15 cellular contexts compared by ENCODE assay signal in genomic region chr4:73451404-73451803, GRCh38. TPM values are rescaled to one million over a fixed set of nuclear protein-coding genes. Genes with fewer than 3 reads are reported as not detected.
A peak's percentile ranks its signal among the peaks of the same experiment; 100 is the strongest.
DNase-seq lines count a peak whose midpoint lies in the region; ATAC-seq and TF ChIP-seq lines count a peak whose summit lies in the region.
"Had no signal": no experiment of that assay in that cellular context is flagged by ENCODE, and none has a peak within 500 bp of the region (broad histone marks: within the 10 kb centered on the region; RNA-seq: fewer than 3 reads in every experiment).

No MANE protein-coding gene starts in this region.

- BruUV-seq in MCF 10A (replicated peaks; lab: Mats Ljungman, UMichigan) (no TSS peak), mammary epithelial cell (replicated peaks; lab: Mats Ljungman, UMichigan) (no TSS peak)

- no peak overlapping the region for H3K4me3 Mint-ChIP-seq in MCF 10A (ENCODE audit: unreplicated experiment)
- H3K4me3 Mint-ChIP-seq: activated CD8-positive, alpha-beta T cell treated with anti-CD3 and anti-CD28 coated beads, Interleukin-2, amount 10 ng/mL, durations not matched to agents 7 days and 5 days; T-helper 1 cell treated with Interleukin-12 subunit alpha and Interleukin-12 subunit beta and Interleukin-4 antibody, amounts not matched to agents 30 μg/mL and 1 μg/mL, for 36 hours had no signal

- 88% methylated on average over 3 of the region's 3 CpGs for WGBS in mammary epithelial cell (ENCODE audit: low coverage, missing lambda C conversion rate)

- peaks cover 11% of the 10 kb centered on the region for H3K4me1 Mint-ChIP-seq in MCF 10A (ENCODE audit: insufficient read depth, unreplicated experiment)

- H3K27me3 ChIP-seq in mammary epithelial cell (ENCODE audit: insufficient read depth, low read length) (no peaks in the 10 kb centered on the region), skeletal muscle satellite cell (ENCODE audit: control insufficient read depth, insufficient read depth, low read length) (no peaks in the 10 kb centered on the region), upper lobe of right lung (no peaks in the 10 kb centered on the region)
- H3K27me3 ChIP-seq: dorsolateral prefrontal cortex had no signal

- no peaks in the 10 kb centered on the region for H3K36me3 Mint-ChIP-seq in MCF 10A (ENCODE audit: insufficient read depth, unreplicated experiment)

- CTCF ChIA-PET in MCF 10A (lab: Yijun Ruan, JAX): interaction anchor here (1.0 to 2.4 kb wide), 3 partner anchors 110 to 201 kb away, joined by 3 to 15 read pairs (median 4); no protein-coding TSS in a partner anchor
- CTCF ChIA-PET in mammary epithelial cell (lab: Charles Lee; ENCODE audit: low non-redundant PET): no interaction called here

- in situ Hi-C loops in mammary epithelial cell (cut with MboI; ENCODE audit: low sequenced_read_pairs in 2 of 2) (no loop called here), GM13976 (cut with MboI; ENCODE audit: low sequenced_read_pairs, unreplicated experiment) (no loop called here)

- dilution Hi-C loops in mammary epithelial cell (cut with HindIII; ENCODE audit: low sequenced_read_pairs): no loop called here

- no peak overlapping the region for H3K4me2 ChIP-seq in mammary epithelial cell (ENCODE audit: insufficient read depth, low read depth, low read length)
- H3K4me2 ChIP-seq in skeletal muscle satellite cell (ENCODE audit: low read length): peak overlapping the region; percentile 76

- TF ChIP-seq CTCF in MCF 10A (IDR thresholded peaks at IDR 0.05; ENCODE audit: unreplicated experiment) (no peak), mammary epithelial cell (conservative IDR thresholded peaks at IDR 0.05 in 1 of 2, IDR thresholded peaks at IDR 0.05 in 1 of 2; ENCODE audit: extremely low read depth in 1 of 2, insufficient read depth in 1 of 2, low read depth in 1 of 2, low read length in 2 of 2) (no peak), fibroblast of mammary gland (conservative IDR thresholded peaks at IDR 0.05; ENCODE audit: control insufficient read depth, insufficient read depth, low read depth, low read length) (no peak), upper lobe of right lung (IDR thresholded peaks at IDR 0.05) (no peak), GM13976 (IDR thresholded peaks at IDR 0.05; ENCODE audit: borderline replicate concordance, control extremely low read depth, extremely low read depth, insufficient read depth, missing control alignments) (no peak)

- no peak overlapping the region for H2AFZ ChIP-seq in mammary epithelial cell (ENCODE audit: low read depth, low read length)

- H3K9ac ChIP-seq in mammary epithelial cell (ENCODE audit: insufficient read depth, low read length): no peak overlapping the region
- peak overlapping the region; percentile 5 for H3K9ac ChIP-seq in skeletal muscle satellite cell (ENCODE audit: low read depth, low read length)

- peak; percentile 9 for DNase-seq in MCF 10A (ENCODE audit: unreplicated experiment)
- no peak for DNase-seq in mammary epithelial cell
- peak; percentile 41 for DNase-seq in NCI-H446 treated with DMSO at 0.1 percent for 48 hours (lab: John Stamatoyannopoulos, UW)
- DNase-seq in fibroblast of mammary gland (ENCODE audit: low read depth): peak; percentile 45
- no peak for DNase-seq in upper lobe of right lung
- DNase-seq in GM13976 (ENCODE audit: low spot score): no peak
- DNase-seq: activated CD8-positive, alpha-beta T cell treated with anti-CD3 and anti-CD28 coated beads, Interleukin-2, amount 10 ng/mL, durations not matched to agents 7 days and 5 days; activated naive CD4-positive, alpha-beta T cell treated with anti-CD3 and anti-CD28 coated beads, Interleukin-2, amount 50 U/mL, for 16 hours; dorsolateral prefrontal cortex had no signal

- H3K36me3 ChIP-seq in mammary epithelial cell (ENCODE audit: insufficient read depth, low read length) (no peaks in the 10 kb centered on the region), skeletal muscle satellite cell (ENCODE audit: insufficient read depth, low read length) (no peaks in the 10 kb centered on the region), upper lobe of right lung (no peaks in the 10 kb centered on the region)

- H3K4me1 ChIP-seq in mammary epithelial cell (ENCODE audit: insufficient read depth, low read length) (peaks cover 7% of the 10 kb centered on the region), skeletal muscle satellite cell (ENCODE audit: control insufficient read depth, insufficient read depth, low read length) (peaks cover 24% of the 10 kb centered on the region), upper lobe of right lung (no peaks in the 10 kb centered on the region)

- H3K9me3 Mint-ChIP-seq in MCF 10A (ENCODE audit: unreplicated experiment): no peaks in the 10 kb centered on the region
- H3K9me3 Mint-ChIP-seq: T-helper 1 cell treated with Interleukin-12 subunit alpha and Interleukin-12 subunit beta and Interleukin-4 antibody, amounts not matched to agents 30 μg/mL and 1 μg/mL, for 36 hours had no signal

- intact Hi-C loops in MCF 10A (cut with micrococcal nuclease): no loop called here
- intact Hi-C loops in mammary epithelial cell (cut with micrococcal nuclease): no loop called here
- intact Hi-C loops in upper lobe of right lung (cut with DNase I): no loop called here

- H3K4me3 ChIP-seq in mammary epithelial cell (replicated peaks in 1 of 3; ENCODE audit: insufficient read depth in 1 of 3, low read depth in 2 of 3, low read length in 3 of 3) (no peak overlapping the region), fibroblast of mammary gland (ENCODE audit: control insufficient read depth, low read depth, low read length) (no peak overlapping the region), skeletal muscle satellite cell (ENCODE audit: low read length) (no peak overlapping the region), upper lobe of right lung (no peak overlapping the region)
- H3K4me3 ChIP-seq: dorsolateral prefrontal cortex, K562, lung had no signal

- ATAC-seq in HG02798 (IDR thresholded peaks at IDR 0.05; ENCODE audit: poor library complexity, unreplicated experiment) (no peak), upper lobe of right lung (no peak)
- ATAC-seq: activated CD8-positive, alpha-beta T cell treated with anti-CD3 and anti-CD28 coated beads, Interleukin-2, amount 10 ng/mL, durations not matched to agents 7 days and 5 days had no signal

- H3K9me3 ChIP-seq in mammary epithelial cell (replicated peaks; ENCODE audit: insufficient read depth, low read length) (no peaks in the 10 kb centered on the region), skeletal muscle satellite cell (replicated peaks; ENCODE audit: low read length) (no peaks in the 10 kb centered on the region), upper lobe of right lung (no peaks in the 10 kb centered on the region)

- H4K20me1 ChIP-seq in mammary epithelial cell (ENCODE audit: insufficient read depth, low read length): no peaks in the 10 kb centered on the region

- no peak overlapping the region for H3K27ac Mint-ChIP-seq in MCF 10A (ENCODE audit: low read depth, unreplicated experiment)
- H3K27ac Mint-ChIP-seq: activated CD8-positive, alpha-beta T cell treated with anti-CD3 and anti-CD28 coated beads, Interleukin-2, amount 10 ng/mL, durations not matched to agents 7 days and 5 days; progenitor cell of endocrine pancreas; T-helper 1 cell treated with Interleukin-12 subunit alpha and Interleukin-12 subunit beta and Interleukin-4 antibody, amounts not matched to agents 30 μg/mL and 1 μg/mL, for 36 hours had no signal

- H3K79me2 ChIP-seq in mammary epithelial cell (ENCODE audit: insufficient read depth, low read length): no peaks in the 10 kb centered on the region

- POLR2A ChIA-PET in MCF 10A (lab: Yijun Ruan, JAX): interaction anchor here (0.6 kb wide), 1 partner anchor 13 kb away, joined by 3 read pairs; no protein-coding TSS in a partner anchor

- H3K27ac ChIP-seq in mammary epithelial cell (ENCODE audit: insufficient read depth, low read depth, low read length) (no peak overlapping the region), upper lobe of right lung (no peak overlapping the region)
- H3K27ac ChIP-seq: dorsolateral prefrontal cortex had no signal

- H3K27me3 Mint-ChIP-seq in MCF 10A (ENCODE audit: insufficient read depth, unreplicated experiment): no peaks in the 10 kb centered on the region
- H3K27me3 Mint-ChIP-seq: progenitor cell of endocrine pancreas had no signal

RNA-seq across cellular contexts. Expression of gene AFP, which starts 15.4 kb away (rescaled TPM):
- total RNA-seq in MCF 10A (2022) (not detected in 2 replicates), mammary epithelial cell (not detected), upper lobe of right lung (not detected)
- 0.09 TPM for polyA plus RNA-seq in mammary epithelial cell
- not detected for polyA minus RNA-seq in mammary epithelial cell
- 1.0 and 2.6 TPM in 2 replicates for total RNA-seq in skeletal muscle satellite cell (2012; rRNA removed)
- total RNA-seq: activated CD8-positive, alpha-beta T cell treated with anti-CD3 and anti-CD28 coated beads, Interleukin-2, amount 10 ng/mL, durations not matched to agents 7 days and 5 days had no signal
- polyA plus RNA-seq: lung had no signal

RNA-seq across cellular contexts. Expression of gene AFM, which starts 30.1 kb away (rescaled TPM):
- not detected in 2 replicates for total RNA-seq in MCF 10A (2022)
- total RNA-seq in mammary epithelial cell: not detected
- polyA plus RNA-seq in mammary epithelial cell: not detected
- not detected for polyA minus RNA-seq in mammary epithelial cell
- not detected in 2 replicates for total RNA-seq in skeletal muscle satellite cell (2012; rRNA removed)
- not detected for total RNA-seq in upper lobe of right lung
- total RNA-seq: activated CD8-positive, alpha-beta T cell treated with anti-CD3 and anti-CD28 coated beads, Interleukin-2, amount 10 ng/mL, durations not matched to agents 7 days and 5 days had no signal
- polyA plus RNA-seq: lung had no signal

RNA-seq across cellular contexts. Expression of gene ALB, which starts 47.3 kb away (rescaled TPM):
- total RNA-seq in MCF 10A (2022) (0.15 TPM in 1 of 2 replicates, not detected in the other), mammary epithelial cell (not detected), upper lobe of right lung (2.9 TPM)
- polyA plus RNA-seq in mammary epithelial cell: not detected
- polyA minus RNA-seq in mammary epithelial cell: not detected
- total RNA-seq in skeletal muscle satellite cell (2012; rRNA removed): 0.66 TPM in 1 of 2 replicates, not detected in the other
- total RNA-seq: activated CD8-positive, alpha-beta T cell treated with anti-CD3 and anti-CD28 coated beads, Interleukin-2, amount 10 ng/mL, durations not matched to agents 7 days and 5 days had no signal

Comparison
In these comparisons a context has a peak if more than half of its experiments do, and no peak if none do; other contexts are left out.
1. DNase-seq: peak in MCF 10A (single experiment), NCI-H446 treated with DMSO at 0.1 percent for 48 hours (single experiment) and fibroblast of mammary gland (single experiment); none in mammary epithelial cell (single experiment), upper lobe of right lung (single experiment) and GM13976 (single experiment).